8 cellular contexts compared by ENCODE assay signal in genomic region chr4:54233697-54234496, GRCh38. TPM values are rescaled to one million over a fixed set of nuclear protein-coding genes. Genes with fewer than 3 reads are reported as not detected.
DNase-seq lines count a peak whose midpoint lies in the region; ATAC-seq and TF ChIP-seq lines count a peak whose summit lies in the region.

No MANE protein-coding gene starts in this region.

- intact Hi-C loops in dorsolateral prefrontal cortex (cut with DNase I) (loop anchor here (1.0 to 10.0 kb wide), 11 partner anchors 169 to 1999 kb away; partner anchors contain the start of genes CHIC2 (in 1 of the 2) and FIP1L1 (in 1 of the 2)), right lobe of liver (cut with DNase I) (no loop called here)

- peak; percentile 63 for DNase-seq in 8988T
- peak; percentile 69 for DNase-seq in NCI-H345 treated with DMSO at 0.1 percent for 48 hours (lab: John Stamatoyannopoulos, UW; ENCODE audit: unreplicated experiment)
- DNase-seq in activated CD4-positive, alpha-beta T cell treated with anti-CD3 and anti-CD28 coated beads, Interleukin-2, amount 10 ng/mL, durations not matched to agents 7 days and 5 days, result peak; percentile 65
- peak; percentile 67 to 83 (median 74) for DNase-seq in dorsolateral prefrontal cortex
- DNase-seq in right lobe of liver, result peak; percentile 80 to 83 (median 82)
- DNase-seq in stimulated activated CD4-positive, alpha-beta T cell treated with anti-CD3 and anti-CD28 coated beads, Interleukin-4, amount 100 ng/mL, for 24 hours, result peak; percentile 73

- H3K36me3 ChIP-seq in right lobe of liver, result no peaks in the 10 kb centered on the region

- H3K27me3 ChIP-seq in dorsolateral prefrontal cortex (peaks cover 4 to 76% (median 41%) of the 10 kb centered on the region in 45 donors), right lobe of liver (peaks cover 0 to 21% of the 10 kb centered on the region in 2 donors)

- H3K4me3 Mint-ChIP-seq in activated CD4-positive, alpha-beta T cell treated with anti-CD3 and anti-CD28 coated beads, Interleukin-2, amount 10 ng/mL, durations not matched to agents 7 days and 5 days, result peak overlapping the region; percentile 53

- CTCF ChIA-PET in activated CD4-positive, alpha-beta T cell treated with anti-CD3 and anti-CD28 coated beads, Interleukin-2, amount 10 ng/mL, durations not matched to agents 7 days and 5 days (lab: Charles Lee), result interaction anchor here (0.5 to 3.5 kb wide), 23 partner anchors 8 to 1221 kb away, joined by 3 to 23 read pairs (median 4); partner anchors contain the start of gene GSX2

- H3K4me1 Mint-ChIP-seq in activated CD4-positive, alpha-beta T cell treated with anti-CD3 and anti-CD28 coated beads, Interleukin-2, amount 10 ng/mL, durations not matched to agents 7 days and 5 days, result peaks cover 17% of the 10 kb centered on the region

- no peak overlapping the region for H3K27ac Mint-ChIP-seq in activated CD4-positive, alpha-beta T cell treated with anti-CD3 and anti-CD28 coated beads, Interleukin-2, amount 10 ng/mL, durations not matched to agents 7 days and 5 days

- H3K9me3 Mint-ChIP-seq in activated CD4-positive, alpha-beta T cell treated with anti-CD3 and anti-CD28 coated beads, Interleukin-2, amount 10 ng/mL, durations not matched to agents 7 days and 5 days, result no peaks in the 10 kb centered on the region

- POLR2A ChIA-PET in activated CD4-positive, alpha-beta T cell treated with anti-CD3 and anti-CD28 coated beads, Interleukin-2, amount 10 ng/mL, durations not matched to agents 7 days and 5 days (lab: Charles Lee), result no interaction called here

- no peaks in the 10 kb centered on the region for H3K9me3 ChIP-seq in right lobe of liver

- TF ChIP-seq POLR2A in right lobe of liver (IDR thresholded peaks at IDR 0.05), result no peak

- WGBS in right lobe of liver (ENCODE audit: insufficient coverage, low coverage, low lambda C conversion rate, missing lambda C conversion rate), result under 1% methylated on average over 25 of the region's 67 CpGs

- TF ChIP-seq CTCF in dorsolateral prefrontal cortex (IDR thresholded peaks at IDR 0.05 in 54 of 56, conservative IDR thresholded peaks at IDR 0.05 in 2 of 56; ENCODE audit: low read depth in 1 of 56, partially characterized antibody in 56 of 56) (peak; percentile 86 to 99 (median 97)), right lobe of liver (IDR thresholded peaks at IDR 0.05) (peak; percentile 87 to 96 (median 95))

- peaks cover 0 to 35% (median 10%) of the 10 kb centered on the region in 4 donors for H3K4me1 ChIP-seq in right lobe of liver

- ATAC-seq in GM18498 (IDR thresholded peaks at IDR 0.05; ENCODE audit: unreplicated experiment), result peak; percentile 53
- ATAC-seq in HG03066 (IDR thresholded peaks at IDR 0.05; ENCODE audit: low read depth, unreplicated experiment), result peak; percentile 57
- ATAC-seq in right lobe of liver, result peak; percentile 67 to 76 (median 71)

- H3K27ac ChIP-seq in dorsolateral prefrontal cortex (peak overlapping the region in 42 of 59 donors; percentile 2 to 73 (median 48)), right lobe of liver (peak overlapping the region; percentile 7 to 43 (median 27))

- peak overlapping the region; percentile 33 to 74 (median 58) for H3K4me3 ChIP-seq in dorsolateral prefrontal cortex
- peak overlapping the region; percentile 52 to 60 (median 54) for H3K4me3 ChIP-seq in right lobe of liver

- no peaks in the 10 kb centered on the region for H3K36me3 Mint-ChIP-seq in activated CD4-positive, alpha-beta T cell treated with anti-CD3 and anti-CD28 coated beads, Interleukin-2, amount 10 ng/mL, durations not matched to agents 7 days and 5 days (ENCODE audit: low read depth)

- H3K27me3 Mint-ChIP-seq in activated CD4-positive, alpha-beta T cell treated with anti-CD3 and anti-CD28 coated beads, Interleukin-2, amount 10 ng/mL, durations not matched to agents 7 days and 5 days, result peaks cover 61% of the 10 kb centered on the region

RNA-seq across cellular contexts. Expression of gene PDGFRA, which starts 4.8 kb away (rescaled TPM):
- not detected for total RNA-seq in activated CD4-positive, alpha-beta T cell treated with anti-CD3 and anti-CD28 coated beads, Interleukin-2, amount 10 ng/mL, durations not matched to agents 7 days and 5 days
- total RNA-seq in dorsolateral prefrontal cortex, result 10 to 100 TPM; 12.0 to 72.7 (median 27.3) TPM
- 10 to 100 TPM in 5 of 6 experiments, 1 to 10 TPM in 1; 7.0 to 32.6 (median 13.6) TPM for total RNA-seq in right lobe of liver

Comparison
In these comparisons a context has a peak if more than half of its experiments do, and no peak if none do; other contexts are left out.
1. Peak in every context shown above with its lines: DNase-seq, ATAC-seq, H3K4me3 ChIP-seq and H3K27ac ChIP-seq.
2. RNA of gene PDGFRA, which starts 4.8 kb away (total RNA-seq): 12.0 to 72.7 TPM in dorsolateral prefrontal cortex and 7.0 to 32.6 TPM in right lobe of liver; not detected in activated CD4-positive, alpha-beta T cell treated with anti-CD3 and anti-CD28 coated beads, Interleukin-2, amount 10 ng/mL, durations not matched to agents 7 days and 5 days; every median in the first group is over 4 times any median in the second.
3. intact Hi-C loops: an anchor here in dorsolateral prefrontal cortex (1.0 to 10.0 kb wide); none called in right lobe of liver.